Comparison of ENCODE assay signal across 1 cellular context in the genomic region with DNA sequence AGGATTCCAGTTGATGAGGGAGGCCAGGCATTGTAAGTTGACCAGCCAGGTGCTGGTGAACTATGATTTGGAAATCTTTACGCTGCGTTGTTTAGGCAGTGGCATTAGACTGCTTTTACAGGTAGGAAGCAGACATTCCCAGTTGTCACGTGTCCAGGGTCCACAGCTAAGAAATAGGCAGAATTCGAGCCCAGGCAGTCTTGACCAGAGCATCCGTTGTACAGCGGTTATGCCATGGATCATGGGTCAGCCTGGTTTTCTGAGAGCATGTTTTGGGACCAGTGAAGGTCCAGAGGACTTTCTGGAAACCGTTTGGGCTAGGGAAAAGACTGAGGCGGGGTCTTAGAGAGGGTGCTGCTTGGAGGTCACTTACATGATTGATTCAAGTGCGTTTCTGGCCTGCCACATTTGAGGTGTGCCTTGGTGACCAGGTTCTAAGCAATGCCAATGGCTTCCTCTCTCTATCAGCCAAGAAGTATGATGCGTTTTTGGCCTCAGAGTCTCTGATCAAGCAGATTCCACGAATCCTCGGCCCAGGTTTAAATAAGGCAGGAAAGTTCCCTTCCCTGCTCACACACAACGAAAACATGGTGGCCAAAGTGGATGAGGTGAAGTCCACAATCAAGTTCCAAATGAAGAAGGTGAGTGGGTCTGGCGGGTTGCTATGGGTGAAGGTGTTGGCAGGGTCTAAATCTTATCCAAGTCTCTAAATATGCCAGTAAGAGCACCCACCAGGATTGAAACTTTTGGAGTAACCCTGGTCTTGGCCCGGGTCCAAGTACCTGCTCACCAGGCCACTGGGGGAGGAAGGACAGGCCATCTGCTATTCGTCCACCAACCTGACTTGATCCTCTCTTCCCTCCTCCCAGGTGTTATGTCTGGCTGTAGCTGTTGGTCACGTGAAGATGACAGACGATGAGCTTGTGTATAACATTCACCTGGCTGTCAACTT.
TF ChIP-seq lines count a peak whose summit lies in the region.

No MANE protein-coding gene starts in this region.

TF ChIP-seq in HEK293, 187 proteins besides CTCF, POLR2A, EP300 and RAD21 (continued from another document):
- TF ChIP-seq, protein P1, sequence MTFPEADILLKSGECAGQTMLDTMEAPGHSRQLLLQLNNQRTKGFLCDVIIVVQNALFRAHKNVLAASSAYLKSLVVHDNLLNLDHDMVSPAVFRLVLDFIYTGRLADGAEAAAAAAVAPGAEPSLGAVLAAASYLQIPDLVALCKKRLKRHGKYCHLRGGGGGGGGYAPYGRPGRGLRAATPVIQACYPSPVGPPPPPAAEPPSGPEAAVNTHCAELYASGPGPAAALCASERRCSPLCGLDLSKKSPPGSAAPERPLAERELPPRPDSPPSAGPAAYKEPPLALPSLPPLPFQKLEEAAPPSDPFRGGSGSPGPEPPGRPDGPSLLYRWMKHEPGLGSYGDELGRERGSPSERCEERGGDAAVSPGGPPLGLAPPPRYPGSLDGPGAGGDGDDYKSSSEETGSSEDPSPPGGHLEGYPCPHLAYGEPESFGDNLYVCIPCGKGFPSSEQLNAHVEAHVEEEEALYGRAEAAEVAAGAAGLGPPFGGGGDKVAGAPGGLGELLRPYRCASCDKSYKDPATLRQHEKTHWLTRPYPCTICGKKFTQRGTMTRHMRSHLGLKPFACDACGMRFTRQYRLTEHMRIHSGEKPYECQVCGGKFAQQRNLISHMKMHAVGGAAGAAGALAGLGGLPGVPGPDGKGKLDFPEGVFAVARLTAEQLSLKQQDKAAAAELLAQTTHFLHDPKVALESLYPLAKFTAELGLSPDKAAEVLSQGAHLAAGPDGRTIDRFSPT (tag by site-specific recombination; IDR thresholded peaks at IDR 0.05), result 0 out of 2 replicates have a peak, but pooled peaks have one; percentile 32
- no peak for TF ChIP-seq ZNF747 (tag by site-specific recombination; IDR thresholded peaks at IDR 0.05)
- TF ChIP-seq, protein P2, sequence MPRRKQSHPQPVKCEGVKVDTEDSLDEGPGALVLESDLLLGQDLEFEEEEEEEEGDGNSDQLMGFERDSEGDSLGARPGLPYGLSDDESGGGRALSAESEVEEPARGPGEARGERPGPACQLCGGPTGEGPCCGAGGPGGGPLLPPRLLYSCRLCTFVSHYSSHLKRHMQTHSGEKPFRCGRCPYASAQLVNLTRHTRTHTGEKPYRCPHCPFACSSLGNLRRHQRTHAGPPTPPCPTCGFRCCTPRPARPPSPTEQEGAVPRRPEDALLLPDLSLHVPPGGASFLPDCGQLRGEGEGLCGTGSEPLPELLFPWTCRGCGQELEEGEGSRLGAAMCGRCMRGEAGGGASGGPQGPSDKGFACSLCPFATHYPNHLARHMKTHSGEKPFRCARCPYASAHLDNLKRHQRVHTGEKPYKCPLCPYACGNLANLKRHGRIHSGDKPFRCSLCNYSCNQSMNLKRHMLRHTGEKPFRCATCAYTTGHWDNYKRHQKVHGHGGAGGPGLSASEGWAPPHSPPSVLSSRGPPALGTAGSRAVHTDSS (tag by site-specific recombination; IDR thresholded peaks at IDR 0.05), result peak; percentile 16; the same call in 1 of the 2 replicates
- TF ChIP-seq SP2 (tag by site-specific recombination; IDR thresholded peaks at IDR 0.05), result 0 out of 2 replicates have a peak, but pooled peaks have one; percentile 10
- TF ChIP-seq ZNF626 (tag by site-specific recombination; IDR thresholded peaks at IDR 0.05), result no peak
- TF ChIP-seq ZEB2 (tag by site-specific recombination; IDR thresholded peaks at IDR 0.05), result peak; percentile 37; the same call in 1 of the 2 replicates
- no peak for TF ChIP-seq ZNF274 (IDR thresholded peaks at IDR 0.05; ENCODE audit: low read length)
- no peak for TF ChIP-seq ZNF274 (tag by site-specific recombination; IDR thresholded peaks at IDR 0.05; ENCODE audit: borderline replicate concordance)
- TF ChIP-seq ZBTB17 (tag by site-specific recombination; IDR thresholded peaks at IDR 0.05), result peak; percentile 33; the same call in 1 of the 2 replicates
